In genomic region chr12:40107098-40107802, GRCh38 we compare ENCODE assay signal across 8 cellular contexts. TPM values are rescaled to one million over a fixed set of nuclear protein-coding genes. Genes with fewer than 3 reads are reported as not detected.
DNase-seq lines count a peak whose midpoint lies in the region; ATAC-seq, FAIRE-seq and TF ChIP-seq lines count a peak whose summit lies in the region.

No MANE protein-coding gene starts in this region.

- no peaks in the 10 kb centered on the region for H3K9me3 ChIP-seq in endodermal cell (ENCODE audit: control insufficient read depth, low read length)

- FAIRE-seq in HTR-8/SVneo (lab: Jason Lieb, UNC), result peak; percentile 40

- H3K27me3 ChIP-seq in endodermal cell (ENCODE audit: control insufficient read depth, insufficient read depth, low read length, poor library complexity, severe bottlenecking), result peaks cover 8% of the 10 kb centered on the region

- H3K9me3 Mint-ChIP-seq in endodermal cell, result no peaks in the 10 kb centered on the region

- H3K9ac ChIP-seq in endodermal cell (ENCODE audit: extremely low read depth, low read length, poor library complexity, severe bottlenecking), result no peak overlapping the region

- ATAC-seq in GM19455 (IDR thresholded peaks at IDR 0.05; ENCODE audit: unreplicated experiment), result peak; percentile 39

- H3K36me3 Mint-ChIP-seq in endodermal cell (ENCODE audit: low read depth), result no peaks in the 10 kb centered on the region

- H3K27ac Mint-ChIP-seq in endodermal cell, result no peak overlapping the region

- peak; percentile 93 for TF ChIP-seq CTCF in endodermal cell (conservative IDR thresholded peaks at IDR 0.05)

- H3K4me1 Mint-ChIP-seq in endodermal cell, result peaks cover 29% of the 10 kb centered on the region

- H3K4me3 Mint-ChIP-seq in endodermal cell, result no peak overlapping the region

- H3K27me3 Mint-ChIP-seq in endodermal cell (ENCODE audit: insufficient read depth), result peaks cover 11% of the 10 kb centered on the region

- no peak overlapping the region for H3K27ac ChIP-seq in endodermal cell (ENCODE audit: low read depth, low read length)

- H3K36me3 ChIP-seq in endodermal cell (ENCODE audit: control insufficient read depth, insufficient read depth, low read length), result no peaks in the 10 kb centered on the region

- DNase-seq in CD1c-positive myeloid dendritic cell (ENCODE audit: extremely low spot score) (peak; percentile 90), HTR-8/SVneo (ENCODE audit: insufficient read length, low spot score) (peak; percentile 34), endodermal cell (peak; percentile 96), mucosa of gallbladder (ENCODE audit: low spot score) (peak; percentile 92)
- peak; percentile 65 for DNase-seq in NK-92 treated with Interleukin-12 subunit alpha and Interleukin-12 subunit beta, amount 100 ng/mL, for 24 hours (lab: John Stamatoyannopoulos, UW)
- peak; percentile 76 to 77 for DNase-seq in activated CD8-positive, alpha-beta memory T cell treated with anti-CD3 and anti-CD28 coated beads for 4 hours (ENCODE audit: low read depth in 2 of 2)
- DNase-seq in stimulated activated CD8-positive, alpha-beta memory T cell treated with anti-CD3 and anti-CD28 coated beads, Interleukin-2, amount 100 ng/mL, for 1 hour (ENCODE audit: low read depth in 2 of 2), result peak; percentile 77 to 87

- no peaks in the 10 kb centered on the region for H3K4me1 ChIP-seq in endodermal cell (ENCODE audit: control insufficient read depth, insufficient read depth, low read length)

- 38 to 42% methylated on average over 19 of the region's 19 CpGs for WGBS in endodermal cell (ENCODE audit: insufficient coverage in 1 of 2, insufficient read length in 1 of 2), 2 experiments

- H3K4me3 ChIP-seq in endodermal cell (ENCODE audit: low read length), result no peak overlapping the region

RNA-seq across cellular contexts. Expression of gene SLC2A13, which starts 1.4 kb away (rescaled TPM):
- total RNA-seq in endodermal cell (10 to 100 TPM; 10.3 to 12.9 TPM), mucosa of gallbladder (11.1 TPM)
- 6.8 TPM for polyA plus RNA-seq in endodermal cell (2013, experiment 1 of 2)
- polyA plus RNA-seq in endodermal cell (2013, experiment 2 of 2), result 5.5 TPM

Comparison
In these comparisons a context has a peak if more than half of its experiments do, and no peak if none do; other contexts are left out.
1. DNase-seq: peak in every context shown above with its lines; median percentile 96 in endodermal cell; 92 in mucosa of gallbladder; 90 in CD1c-positive myeloid dendritic cell; 82 in stimulated activated CD8-positive, alpha-beta memory T cell treated with anti-CD3 and anti-CD28 coated beads, Interleukin-2, amount 100 ng/mL, for 1 hour; 76 in activated CD8-positive, alpha-beta memory T cell treated with anti-CD3 and anti-CD28 coated beads for 4 hours; 65 in NK-92 treated with Interleukin-12 subunit alpha and Interleukin-12 subunit beta, amount 100 ng/mL, for 24 hours; 34 in HTR-8/SVneo.